Comparison of ENCODE assay signal across 8 cellular contexts in genomic region chr21:33070921-33071877, GRCh38. TPM values are rescaled to one million over a fixed set of nuclear protein-coding genes. Genes with fewer than 3 reads are reported as not detected.
DNase-seq lines count a peak whose midpoint lies in the region; ATAC-seq, FAIRE-seq and TF ChIP-seq lines count a peak whose summit lies in the region.

No MANE protein-coding gene starts in this region.

- no peak for TF ChIP-seq EP300 in neural cell (conservative IDR thresholded peaks at IDR 0.05; ENCODE audit: poor library complexity, severe bottlenecking)

- H3K27ac Mint-ChIP-seq in endodermal cell = no peak overlapping the region

- no peak for TF ChIP-seq POLR2A in Peyer's patch (IDR thresholded peaks at IDR 0.05)

- peaks cover 0 to 11% (median 3%) of the 10 kb centered on the region in 4 donors for H3K9me3 ChIP-seq in Peyer's patch
- H3K9me3 ChIP-seq in endodermal cell (ENCODE audit: control insufficient read depth, low read length) = peaks cover 7% of the 10 kb centered on the region
- peaks cover 14% of the 10 kb centered on the region for H3K9me3 ChIP-seq in neural cell (ENCODE audit: low read length)

- H3K27ac ChIP-seq in Peyer's patch (no peak overlapping the region), endodermal cell (ENCODE audit: low read depth, low read length) (no peak overlapping the region), neural cell (ENCODE audit: low read length) (no peak overlapping the region)

- no peak for TF ChIP-seq CTCF in Peyer's patch (IDR thresholded peaks at IDR 0.05)
- no peak for TF ChIP-seq CTCF in endodermal cell (conservative IDR thresholded peaks at IDR 0.05)
- no peak for TF ChIP-seq CTCF in neural cell (IDR thresholded peaks at IDR 0.05; ENCODE audit: poor library complexity, severe bottlenecking)

- H3K36me3 ChIP-seq in Peyer's patch (no peaks in the 10 kb centered on the region), endodermal cell (ENCODE audit: control insufficient read depth, insufficient read depth, low read length) (no peaks in the 10 kb centered on the region), neural cell (ENCODE audit: insufficient read depth, low read length) (no peaks in the 10 kb centered on the region)

- H2AFZ ChIP-seq in neural cell (ENCODE audit: low read depth, low read length) = no peak overlapping the region

- H3K4me1 ChIP-seq in Peyer's patch = peaks cover 0 to 25% (median 6%) of the 10 kb centered on the region in 4 donors
- H3K4me1 ChIP-seq in endodermal cell (ENCODE audit: control insufficient read depth, insufficient read depth, low read length) = peaks cover 15% of the 10 kb centered on the region

- peak overlapping the region; percentile 51 for H3K4me3 Mint-ChIP-seq in endodermal cell

- no peaks in the 10 kb centered on the region for H3K9me2 ChIP-seq in neural cell (ENCODE audit: insufficient read depth, low read length)

- WGBS in endodermal cell (ENCODE audit: insufficient coverage in 1 of 2, insufficient read length in 1 of 2), 2 experiments = 1 to 3% methylated on average over 12 to 87 of the region's 87 CpGs

- peak overlapping the region; percentile 30 for H3K4me2 ChIP-seq in neural cell (ENCODE audit: low read length)

- FAIRE-seq in urothelium cell line (lab: Jason Lieb, UNC) = no peak

- no peaks in the 10 kb centered on the region for H3K79me2 ChIP-seq in neural cell (replicated peaks; ENCODE audit: insufficient read depth, low read length)

- H3K9ac ChIP-seq in endodermal cell (ENCODE audit: extremely low read depth, low read length, poor library complexity, severe bottlenecking) = no peak overlapping the region
- H3K9ac ChIP-seq in neural cell (ENCODE audit: low read length) = no peak overlapping the region

- DNase-seq in Peyer's patch (no peak), endodermal cell (peak; percentile 78), HT-29 (ENCODE audit: low spot score) (no peak), urothelium cell line (ENCODE audit: low spot score) (no peak), NCI-H1048 (lab: John Stamatoyannopoulos, UW) (no peak)

- peaks cover 5% of the 10 kb centered on the region for H3K9me3 Mint-ChIP-seq in endodermal cell

- peaks cover 40% of the 10 kb centered on the region for H3K4me1 Mint-ChIP-seq in endodermal cell

- no peak for TF ChIP-seq RAD21 in neural cell (conservative IDR thresholded peaks at IDR 0.05)

- H3K4me3 ChIP-seq in Peyer's patch (peak overlapping the region in 3 of 4 donors; percentile 30 to 47 (median 35)), endodermal cell (ENCODE audit: low read length) (peak overlapping the region; percentile 68), neural cell (ENCODE audit: low read length) (peak overlapping the region; percentile 76)

- H3K36me3 Mint-ChIP-seq in endodermal cell (ENCODE audit: low read depth) = no peaks in the 10 kb centered on the region

- H4K20me1 ChIP-seq in neural cell (ENCODE audit: insufficient read depth) = no peaks in the 10 kb centered on the region

- H3K27me3 ChIP-seq in Peyer's patch = peaks cover 0 to 32% of the 10 kb centered on the region in 2 donors
- H3K27me3 ChIP-seq in endodermal cell (ENCODE audit: control insufficient read depth, insufficient read depth, low read length, poor library complexity, severe bottlenecking) = peaks cover 89% of the 10 kb centered on the region
- peaks cover 83% of the 10 kb centered on the region for H3K27me3 ChIP-seq in neural cell (ENCODE audit: insufficient read depth, low read depth, low read length)

- H3K27me3 Mint-ChIP-seq in endodermal cell (ENCODE audit: insufficient read depth) = peaks cover 80% of the 10 kb centered on the region

- peak; percentile 12 for ATAC-seq in GM19438 (IDR thresholded peaks at IDR 0.05; ENCODE audit: low read depth, unreplicated experiment)
- ATAC-seq in HG02840 (IDR thresholded peaks at IDR 0.05; ENCODE audit: low FRiP score, unreplicated experiment) = no peak

- H3F3A ChIP-seq in neural cell (ENCODE audit: insufficient read depth, low read length, poor library complexity, severe bottlenecking) = no peaks in the 10 kb centered on the region

TF ChIP-seq in neural cell, 6 proteins besides CTCF, POLR2A, EP300 and RAD21:
- TF ChIP-seq TAF1 (IDR thresholded peaks at IDR 0.05; ENCODE audit: low read depth) (no peak), POLR2AphosphoS5 (IDR thresholded peaks at IDR 0.05) (peak; percentile 4)

RNA-seq across cellular contexts. Expression of gene OLIG1, which starts 1.3 kb away (rescaled TPM):
- total RNA-seq in Peyer's patch (not detected), endodermal cell (under 1 TPM in 1 of 2 donors, not detected in 1; 0.48 TPM)
- polyA plus RNA-seq in endodermal cell (2013, experiment 1 of 2) = 2.7 TPM
- 3.6 TPM for polyA plus RNA-seq in endodermal cell (2013, experiment 2 of 2)
- polyA plus RNA-seq in neural cell = 0.98 and 1.4 TPM in 2 replicates
- polyA minus RNA-seq in neural cell = 0.46 and 1.5 TPM in 2 replicates
- not detected in 2 replicates for total RNA-seq in HT-29 (2014; rRNA removed; shearing (Covaris generic))

RNA-seq across cellular contexts. Expression of gene OLIG2, which starts 45.5 kb away (rescaled TPM):
- total RNA-seq in Peyer's patch (not detected), endodermal cell (under 1 TPM in 1 of 2 donors, not detected in 1; 0.53 TPM)
- 2.7 TPM for polyA plus RNA-seq in endodermal cell (2013, experiment 1 of 2)
- 2.9 TPM for polyA plus RNA-seq in endodermal cell (2013, experiment 2 of 2)
- polyA plus RNA-seq in neural cell = 0.84 and 0.90 TPM in 2 replicates
- polyA minus RNA-seq in neural cell = 0.73 and 0.81 TPM in 2 replicates
- total RNA-seq in HT-29 (2014; rRNA removed; shearing (Covaris generic)) = not detected in 2 replicates
